In genomic region chr1:148625451-148625850, GRCh38 we compare ENCODE assay signal across 7 cellular contexts. TPM values are rescaled to one million over a fixed set of nuclear protein-coding genes. Genes with fewer than 3 reads are reported as not detected.
DNase-seq lines count a peak whose midpoint lies in the region; ATAC-seq and TF ChIP-seq lines count a peak whose summit lies in the region.
"Not testable (repeated sequence)": the region's sequence is repeated elsewhere in the genome, so short reads cannot be mapped to it uniquely, and the experiment has no call there.

No MANE protein-coding gene starts in this region.

- 23 to 25% methylated on average over 1 to 2 of the region's 6 CpGs; no CpG with 5 or more reads in 2 of the 4 donors for WGBS in heart left ventricle, 4 donors
- WGBS in right cardiac atrium: 11% methylated on average over 4 of the region's 6 CpGs
- 17 to 33% (median 25%) methylated on average over 1 to 4 of the region's 6 CpGs for WGBS in psoas muscle, 3 donors
- 65% methylated on average over 4 of the region's 6 CpGs; no CpG with 5 or more reads in 1 of the 2 donors for WGBS in testis, 2 donors

- H3K27me3 Mint-ChIP-seq in activated CD4-positive, alpha-beta T cell treated with anti-CD3 and anti-CD28 coated beads, Interleukin-2, amount 10 ng/mL, durations not matched to agents 24 days and 14 days: not testable (repeated sequence)

- H3K27ac Mint-ChIP-seq in activated CD4-positive, alpha-beta T cell treated with anti-CD3 and anti-CD28 coated beads, Interleukin-2, amount 10 ng/mL, durations not matched to agents 24 days and 14 days: not testable (repeated sequence)

- TF ChIP-seq POLR2A in heart left ventricle (IDR thresholded peaks at IDR 0.05); testis (IDR thresholded peaks at IDR 0.05): not testable (repeated sequence)

- not testable (repeated sequence) for H3K27me3 ChIP-seq in BLaER1; heart left ventricle; right cardiac atrium (ENCODE audit: control insufficient read depth, insufficient read depth); psoas muscle (ENCODE audit: insufficient read depth in 3 of 3, low read length in 2 of 3); testis

- H3K4me1 Mint-ChIP-seq in activated CD4-positive, alpha-beta T cell treated with anti-CD3 and anti-CD28 coated beads, Interleukin-2, amount 10 ng/mL, durations not matched to agents 24 days and 14 days: not testable (repeated sequence)

- H4K20me1 ChIP-seq in BLaER1: not testable (repeated sequence)

- peak; percentile 29 for DNase-seq in activated CD4-positive, alpha-beta T cell treated with anti-CD3 and anti-CD28 coated beads, Interleukin-2, amount 10 ng/mL, durations not matched to agents 24 days and 14 days
- DNase-seq in heart left ventricle (peak in 4 of 5 donors; percentile 14 to 39 (median 28)), right cardiac atrium (peak; percentile 41 to 82 (median 72)), mucosa of gallbladder (ENCODE audit: low spot score) (peak; percentile 9), psoas muscle (peak; percentile 31 to 64), testis (peak; percentile 45)

- intact Hi-C loops in activated CD4-positive, alpha-beta T cell treated with anti-CD3 and anti-CD28 coated beads, Interleukin-2, amount 10 ng/mL, durations not matched to agents 24 days and 14 days (cut with micrococcal nuclease); heart left ventricle (cut with DNase I); right cardiac atrium (cut with DNase I); psoas muscle (cut with DNase I); testis (cut with DNase I; ENCODE audit: low total_unique reads): not testable (repeated sequence)

- not testable (repeated sequence) for H3K9ac ChIP-seq in BLaER1

- H3K9me3 Mint-ChIP-seq in activated CD4-positive, alpha-beta T cell treated with anti-CD3 and anti-CD28 coated beads, Interleukin-2, amount 10 ng/mL, durations not matched to agents 24 days and 14 days: not testable (repeated sequence)

- peak overlapping the region; percentile 55 for H3K4me2 ChIP-seq in BLaER1

- not testable (repeated sequence) for H3K4me3 Mint-ChIP-seq in activated CD4-positive, alpha-beta T cell treated with anti-CD3 and anti-CD28 coated beads, Interleukin-2, amount 10 ng/mL, durations not matched to agents 24 days and 14 days

- ATAC-seq in heart left ventricle, right cardiac atrium, psoas muscle: not testable (repeated sequence)

- not testable (repeated sequence) for TF ChIP-seq CTCF in heart left ventricle (IDR thresholded peaks at IDR 0.05); psoas muscle (IDR thresholded peaks at IDR 0.05); testis (IDR thresholded peaks at IDR 0.05)

- not testable (repeated sequence) for H3K27ac ChIP-seq in BLaER1; right cardiac atrium (ENCODE audit: low read length); psoas muscle
- H3K27ac ChIP-seq in heart left ventricle: peak overlapping the region in 1 of 12 donors; percentile 27
- peak overlapping the region in 1 of 2 donors; percentile 52 for H3K27ac ChIP-seq in testis

- H3K36me3 ChIP-seq in BLaER1; heart left ventricle; psoas muscle (ENCODE audit: insufficient read depth in 1 of 2, low read depth in 1 of 2); testis (ENCODE audit: low read depth, missing control alignments): not testable (repeated sequence)

- not testable (repeated sequence) for H3K9me3 ChIP-seq in BLaER1; heart left ventricle; right cardiac atrium (ENCODE audit: control insufficient read depth, low read length); psoas muscle; testis

- H3K4me1 ChIP-seq in BLaER1; heart left ventricle; right cardiac atrium (ENCODE audit: control insufficient read depth, insufficient read depth, low read length); psoas muscle; testis: not testable (repeated sequence)

- H3K36me3 Mint-ChIP-seq in activated CD4-positive, alpha-beta T cell treated with anti-CD3 and anti-CD28 coated beads, Interleukin-2, amount 10 ng/mL, durations not matched to agents 24 days and 14 days (ENCODE audit: low read depth): not testable (repeated sequence)

- H3K4me3 ChIP-seq in BLaER1; heart left ventricle; right cardiac atrium (ENCODE audit: low read length); psoas muscle; testis: not testable (repeated sequence)

RNA-seq across cellular contexts. Expression of gene NBPF14, which starts 29.6 kb away (rescaled TPM):
- total RNA-seq in activated CD4-positive, alpha-beta T cell treated with anti-CD3 and anti-CD28 coated beads, Interleukin-2, amount 10 ng/mL, durations not matched to agents 24 days and 14 days: 20.0 and 20.5 TPM in 2 replicates
- 10 to 100 TPM in 2 of 9 donors, 1 to 10 TPM in 7; 3.5 to 26.4 (median 8.5) TPM for total RNA-seq in heart left ventricle
- 1 to 10 TPM; 4.5 to 9.5 TPM for polyA plus RNA-seq in heart left ventricle
- 10 to 100 TPM in 2 of 4 donors, 1 to 10 TPM in 2; 8.0 to 20.2 (median 11.9) TPM for total RNA-seq in right cardiac atrium
- 7.6 TPM for polyA plus RNA-seq in right cardiac atrium
- 22.6 TPM for total RNA-seq in mucosa of gallbladder
- 10 to 100 TPM in 2 of 4 donors, 1 to 10 TPM in 2; 6.4 to 26.7 (median 10.5) TPM for total RNA-seq in psoas muscle
- polyA plus RNA-seq in psoas muscle: 10 to 100 TPM in 1 of 3 donors, 1 to 10 TPM in 2; 4.9 to 25.1 (median 5.9) TPM
- total RNA-seq in testis: 100 to 1,000 TPM in 1 of 2 donors, 10 to 100 TPM in 1; 55.4 to 110 TPM
- 46.7 TPM for polyA plus RNA-seq in testis (ENCODE audit: insufficient read depth, low read depth, low replicate concordance)

Comparison
In these comparisons a context has a peak if more than half of its experiments do, and no peak if none do; other contexts are left out.
1. DNase-seq: peak in every context shown above with its lines; median percentile 72 in right cardiac atrium; 48 in psoas muscle; 45 in testis; 29 in activated CD4-positive, alpha-beta T cell treated with anti-CD3 and anti-CD28 coated beads, Interleukin-2, amount 10 ng/mL, durations not matched to agents 24 days and 14 days; 28 in heart left ventricle; 9 in mucosa of gallbladder.